ENCODE assay signal across 6 cellular contexts in genomic region chr2:85560403-85560726, GRCh38. TPM values are rescaled to one million over a fixed set of nuclear protein-coding genes. Genes with fewer than 3 reads are reported as not detected.
A peak's percentile ranks its signal among the peaks of the same experiment; 100 is the strongest.
DNase-seq lines count a peak whose midpoint lies in the region; ATAC-seq, FAIRE-seq and TF ChIP-seq lines count a peak whose summit lies in the region.
"Not testable (repeated sequence)": the region's sequence is repeated elsewhere in the genome, so short reads cannot be mapped to it uniquely, and the experiment has no call there.

No MANE protein-coding gene starts in this region.

- peak overlapping the region; percentile 63 for H2AK5ac ChIP-seq in IMR-90 (ENCODE audit: low read depth, low read length)

- POLR2A ChIA-PET in AG04449 (lab: Yijun Ruan, JAX): interaction anchor here (2.8 to 3.0 kb wide), 2 partner anchors 10 to 21 kb away, joined by 17 to 18 read pairs; partner anchors contain the start of gene MAT2A
- POLR2A ChIA-PET in IMR-90 (lab: Charles Lee; ENCODE audit: unreplicated experiment): interaction anchor here (0.6 kb wide), 1 partner anchor 36 kb away, joined by 3 read pairs; no protein-coding TSS in a partner anchor
- POLR2A ChIA-PET in activated CD4-positive, alpha-beta memory T cell treated with anti-CD3 and anti-CD28 coated beads for 36 hours (lab: Charles Lee): interaction anchor here (0.7 to 3.5 kb wide), 6 partner anchors 8 to 53 kb away, joined by 3 to 30 read pairs (median 5); partner anchors contain the start of genes C2orf68 and MAT2A

- H2AK9ac ChIP-seq in IMR-90 (replicated peaks; ENCODE audit: low read depth, low read length, poor library complexity): not testable (repeated sequence)

- not testable (repeated sequence) for FAIRE-seq in keratinocyte (lab: Jason Lieb, UNC)

- not testable (repeated sequence) for H2BK5ac ChIP-seq in IMR-90 (ENCODE audit: low read depth, low read length, poor library complexity, severe bottlenecking)

- not testable (repeated sequence) for TF ChIP-seq POLR2A in IMR-90 (IDR thresholded peaks at IDR 0.05; ENCODE audit: low read depth, low read length); prostate gland (IDR thresholded peaks at IDR 0.05)

- peak overlapping the region; percentile 83 for H3K27ac Mint-ChIP-seq in activated CD4-positive, alpha-beta memory T cell treated with anti-CD3 and anti-CD28 coated beads for 36 hours
- peak overlapping the region; percentile 99 for H3K27ac Mint-ChIP-seq in dendritic cell treated with granulocyte-macrophage colony-stimulating factor and Interleukin-4, amounts not matched to agents 40 ng/mL and 50 ng/mL, for 4 days

- DNase-seq in AG04449 (ENCODE audit: low read depth, low spot score); IMR-90; activated CD4-positive, alpha-beta memory T cell treated with anti-CD3 and anti-CD28 coated beads for 36 hours; keratinocyte (ENCODE audit: low read depth, low spot score); prostate gland (ENCODE audit: low spot score): not testable (repeated sequence)

- peaks cover 38% of the 10 kb centered on the region for H3K4me1 Mint-ChIP-seq in activated CD4-positive, alpha-beta memory T cell treated with anti-CD3 and anti-CD28 coated beads for 36 hours (ENCODE audit: low read depth)
- H3K4me1 Mint-ChIP-seq in dendritic cell treated with granulocyte-macrophage colony-stimulating factor and Interleukin-4, amounts not matched to agents 40 ng/mL and 50 ng/mL, for 4 days (ENCODE audit: low read depth): peaks cover 50% of the 10 kb centered on the region

- H3K36me3 ChIP-seq in IMR-90 (ENCODE audit: control insufficient read depth, insufficient read depth, low read length) (peaks cover 10% of the 10 kb centered on the region), keratinocyte (ENCODE audit: control insufficient read depth in 2 of 2, extremely low read depth in 1 of 2, insufficient read depth in 2 of 2, low read length in 2 of 2) (peaks cover 11 to 13% of the 10 kb centered on the region in 2 experiments)
- H3K36me3 ChIP-seq in prostate gland: not testable (repeated sequence)

- not testable (repeated sequence) for H4K8ac ChIP-seq in IMR-90 (ENCODE audit: low read depth in 2 of 2, low read length in 2 of 2)

- H3K9me1 ChIP-seq in IMR-90 (ENCODE audit: insufficient read depth, low read length); keratinocyte (ENCODE audit: control insufficient read depth, extremely low read depth, insufficient read depth, low read length): not testable (repeated sequence)

- H2BK20ac ChIP-seq in IMR-90 (ENCODE audit: low read depth, low read length): not testable (repeated sequence)

- H3K4ac ChIP-seq in IMR-90 (ENCODE audit: low read depth, low read length): peak overlapping the region; percentile 80; the same call in 1 of the 2 replicates

- H3K4me3 ChIP-seq in AG04449 (ENCODE audit: low read depth, low read length) (peak overlapping the region; percentile 92), IMR-90 (ENCODE audit: insufficient read depth, low read depth, low read length) (peak overlapping the region; percentile 65), keratinocyte (ENCODE audit: control insufficient read depth in 2 of 3, extremely low read depth in 1 of 3, insufficient read depth in 2 of 3, low read depth in 1 of 3, low read length in 3 of 3) (peak overlapping the region; percentile 52 to 97 (median 95)), prostate gland (peak overlapping the region; percentile 69 to 70)

- in situ Hi-C loops in IMR-90 (cut with MboI; ENCODE audit: low sequenced_read_pairs): not testable (repeated sequence)

- peak overlapping the region; percentile 54; the same call in 1 of the 2 replicates for H3K56ac ChIP-seq in IMR-90 (ENCODE audit: extremely low read depth, insufficient read depth, low read length)

- peak overlapping the region; percentile 90; the same call in 1 of the 2 replicates for H3K23ac ChIP-seq in IMR-90 (ENCODE audit: low read depth, low read length)

- intact Hi-C loops in IMR-90 (cut with micrococcal nuclease) (loop anchor here (2.0 to 5.0 kb wide), 2 partner anchors 24 to 42 kb away; partner anchors contain the start of genes TMEM150A and VAMP5), prostate gland (cut with DNase I) (loop anchor here (5.0 kb wide), 1 partner anchor 37 kb away; the partner anchor contains the start of gene RNF181)
- intact Hi-C loops in activated CD4-positive, alpha-beta memory T cell treated with anti-CD3 and anti-CD28 coated beads for 36 hours (cut with micrococcal nuclease): loop anchor here (2.0 kb wide), 1 partner anchor 22 kb away; the partner anchor contains the start of gene MAT2A
- intact Hi-C loops in dendritic cell treated with granulocyte-macrophage colony-stimulating factor and Interleukin-4, amounts not matched to agents 40 ng/mL and 50 ng/mL, for 4 days (cut with micrococcal nuclease): loop anchor here (2.0 kb wide), 1 partner anchor 18 kb away; no protein-coding TSS in a partner anchor

- TF ChIP-seq CTCF in AG04449 (IDR thresholded peaks at IDR 0.05; ENCODE audit: insufficient read depth, low read length, missing control alignments); IMR-90 (conservative IDR thresholded peaks at IDR 0.05; ENCODE audit: low read depth, low read length); keratinocyte (optimal IDR thresholded peaks at IDR 0.05 in 1 of 3, IDR thresholded peaks at IDR 0.05 in 1 of 3, conservative IDR thresholded peaks at IDR 0.05 in 1 of 3; ENCODE audit: extremely low read depth in 1 of 3, insufficient read depth in 2 of 3, low read length in 3 of 3); prostate gland (IDR thresholded peaks at IDR 0.05): not testable (repeated sequence)

- H2BK120ac ChIP-seq in IMR-90 (ENCODE audit: low read depth, low read length): not testable (repeated sequence)

- peaks cover 19 to 48% of the 10 kb centered on the region in 2 experiments for H3K79me1 ChIP-seq in IMR-90 (ENCODE audit: low read depth in 1 of 2, low read length in 2 of 2)

- ATAC-seq in IMR-90 (ENCODE audit: low read depth): not testable (repeated sequence)

- WGBS in IMR-90 (ENCODE audit: extremely low coverage in 2 of 2, insufficient read length in 1 of 2), 2 experiments: no CpG with 5 or more reads among the region's 12 CpGs
- WGBS in prostate gland: 77% methylated on average over 12 of the region's 12 CpGs

- H4K20me1 ChIP-seq in IMR-90 (ENCODE audit: insufficient read depth, low read length); keratinocyte (ENCODE audit: control insufficient read depth, extremely low read depth, insufficient read depth, low read length): not testable (repeated sequence)

- H4K91ac ChIP-seq in IMR-90 (ENCODE audit: insufficient read depth, low read depth, low read length): not testable (repeated sequence)

- not testable (repeated sequence) for H3K4me1 ChIP-seq in IMR-90 (ENCODE audit: control insufficient read depth, insufficient read depth, low read length); keratinocyte (ENCODE audit: control insufficient read depth, extremely low read depth, insufficient read depth, low read length); prostate gland (replicated peaks)

- not testable (repeated sequence) for BruUV-seq in IMR-90 (replicated peaks; lab: Mats Ljungman, UMichigan)

- H3K14ac ChIP-seq in IMR-90 (replicated peaks; ENCODE audit: low read depth, low read length): peak overlapping the region; percentile 52; the same call in 1 of the 2 replicates

- not testable (repeated sequence) for H3K27me3 Mint-ChIP-seq in activated CD4-positive, alpha-beta memory T cell treated with anti-CD3 and anti-CD28 coated beads for 36 hours; dendritic cell treated with granulocyte-macrophage colony-stimulating factor and Interleukin-4, amounts not matched to agents 40 ng/mL and 50 ng/mL, for 4 days

- H3K27ac ChIP-seq in IMR-90 (ENCODE audit: insufficient read depth, low read length): peak overlapping the region; percentile 67; the same call in 1 of the 2 replicates
- H3K27ac ChIP-seq in keratinocyte (ENCODE audit: control insufficient read depth, insufficient read depth, low read length); prostate gland: not testable (repeated sequence)

- not testable (repeated sequence) for H3K18ac ChIP-seq in IMR-90 (ENCODE audit: low read depth, low read length)

- not testable (repeated sequence) for H3K9me3 ChIP-seq in IMR-90 (ENCODE audit: control insufficient read depth, insufficient read depth, low read length); keratinocyte (ENCODE audit: control insufficient read depth, low read depth, low read length); prostate gland

- H3K9me3 Mint-ChIP-seq in activated CD4-positive, alpha-beta memory T cell treated with anti-CD3 and anti-CD28 coated beads for 36 hours; dendritic cell treated with granulocyte-macrophage colony-stimulating factor and Interleukin-4, amounts not matched to agents 40 ng/mL and 50 ng/mL, for 4 days: not testable (repeated sequence)

- CTCF ChIA-PET in AG04449 (lab: Yijun Ruan, JAX): interaction anchor here (1.3 to 30.0 kb wide), 4 partner anchors 10 to 127 kb away, joined by 3 to 922 read pairs (median 25); partner anchors contain the start of gene SH2D6
- CTCF ChIA-PET in IMR-90 (lab: Yijun Ruan, JAX): not testable (repeated sequence)
- CTCF ChIA-PET in activated CD4-positive, alpha-beta memory T cell treated with anti-CD3 and anti-CD28 coated beads for 36 hours (lab: Charles Lee): interaction anchor here (1.4 to 5.6 kb wide), 2 partner anchors 10 to 206 kb away, joined by 3 to 45 read pairs; partner anchors contain the start of gene ELMOD3

- dilution Hi-C loops in IMR-90 (cut with HindIII; ENCODE audit: low sequenced_read_pairs, unreplicated experiment); keratinocyte (cut with MboI; ENCODE audit: extremely low pct_ligation_motif_present, low sequenced_read_pairs): not testable (repeated sequence)

- H2BK15ac ChIP-seq in IMR-90 (ENCODE audit: low read depth, low read length): not testable (repeated sequence)

- H3K27me3 ChIP-seq in IMR-90 (ENCODE audit: control insufficient read depth, insufficient read depth, low read length); keratinocyte (ENCODE audit: control insufficient read depth, extremely low read depth, insufficient read depth, low read length); prostate gland (replicated peaks; ENCODE audit: insufficient read depth): not testable (repeated sequence)

- not testable (repeated sequence) for H2AFZ ChIP-seq in IMR-90 (replicated peaks; ENCODE audit: low read length, poor library complexity); keratinocyte (ENCODE audit: control insufficient read depth, low read length)

- peak overlapping the region; percentile 92 for H3K4me3 Mint-ChIP-seq in activated CD4-positive, alpha-beta memory T cell treated with anti-CD3 and anti-CD28 coated beads for 36 hours
- H3K4me3 Mint-ChIP-seq in dendritic cell treated with granulocyte-macrophage colony-stimulating factor and Interleukin-4, amounts not matched to agents 40 ng/mL and 50 ng/mL, for 4 days: peak overlapping the region; percentile 97

- H3K4me2 ChIP-seq in IMR-90 (ENCODE audit: low read depth, low read length): peak overlapping the region; percentile 95
- peak overlapping the region; percentile 99 for H3K4me2 ChIP-seq in keratinocyte (ENCODE audit: control insufficient read depth, extremely low read depth, insufficient read depth, low read depth, low read length)

- not testable (repeated sequence) for H4K5ac ChIP-seq in IMR-90 (ENCODE audit: low read depth, low read length)

- not testable (repeated sequence) for TF ChIP-seq RAD21 in IMR-90 (IDR thresholded peaks at IDR 0.05; ENCODE audit: low read length)

- H3K9ac ChIP-seq in IMR-90 (ENCODE audit: low read depth, low read length): peak overlapping the region; percentile 82
- peak overlapping the region; percentile 89 for H3K9ac ChIP-seq in keratinocyte (ENCODE audit: control insufficient read depth, extremely low read depth, insufficient read depth, low read length)

- peaks cover 23% of the 10 kb centered on the region for H3K79me2 ChIP-seq in keratinocyte (ENCODE audit: control insufficient read depth, insufficient read depth, low read length)

- not testable (repeated sequence) for H3K36me3 Mint-ChIP-seq in activated CD4-positive, alpha-beta memory T cell treated with anti-CD3 and anti-CD28 coated beads for 36 hours
- peaks cover 45% of the 10 kb centered on the region for H3K36me3 Mint-ChIP-seq in dendritic cell treated with granulocyte-macrophage colony-stimulating factor and Interleukin-4, amounts not matched to agents 40 ng/mL and 50 ng/mL, for 4 days (ENCODE audit: low read depth)

RNA-seq across cellular contexts. Expression of gene GGCX, which starts 0.9 kb away (rescaled TPM):
- total RNA-seq in IMR-90 (2012; rRNA removed): 31.9 and 35.0 TPM in 2 replicates
- polyA plus RNA-seq in IMR-90 (2012; rRNA removed): 37.0 and 39.4 TPM in 2 replicates
- 57.1 and 81.4 TPM in 2 replicates for polyA plus RNA-seq in IMR-90 (2012; cell fraction: cytosol; rRNA removed)
- polyA plus RNA-seq in IMR-90 (2012; cell fraction: nucleus; rRNA removed; ENCODE audit: low replicate concordance): 60.6 and 63.6 TPM in 2 replicates
- 10 to 100 TPM; 24.2 to 25.2 TPM for total RNA-seq in activated CD4-positive, alpha-beta memory T cell treated with anti-CD3 and anti-CD28 coated beads for 36 hours
- 34.3 to 39.1 TPM (median 35.6 TPM) in 3 replicates for polyA plus RNA-seq in keratinocyte
- 4.1 TPM for polyA plus RNA-seq in keratinocyte (2011; ENCODE audit: low read depth)
- 19.5 and 21.6 TPM in 2 replicates for polyA plus RNA-seq in keratinocyte (2011; cell fraction: cytosol; rRNA removed)
- polyA plus RNA-seq in keratinocyte (2011; cell fraction: nucleus; rRNA removed): 58.3 and 60.4 TPM in 2 replicates
- polyA plus RNA-seq in keratinocyte (2012; ENCODE audit: low replicate concordance): 15.0 and 31.9 TPM in 2 replicates
- polyA minus RNA-seq in keratinocyte: 63.9 to 70.2 TPM (median 64.7 TPM) in 3 replicates
- polyA minus RNA-seq in keratinocyte (2011; cell fraction: cytosol; rRNA and poly(A)+ RNA removed): 19.8 TPM
- 54.3 and 79.6 TPM in 2 replicates for polyA minus RNA-seq in keratinocyte (2011; cell fraction: nucleus; rRNA and poly(A)+ RNA removed)
- 10 to 100 TPM; 17.8 to 52.7 TPM for total RNA-seq in prostate gland

RNA-seq across cellular contexts. Expression of gene VAMP8, which starts 17.0 kb away (rescaled TPM):
- total RNA-seq in IMR-90 (2012; rRNA removed) (0.83 and 0.90 TPM in 2 replicates), prostate gland (100 to 1,000 TPM in 1 of 2 donors, 10 to 100 TPM in 1; 44.4 to 108 TPM)
- polyA plus RNA-seq in IMR-90 (2012; rRNA removed) (1.7 and 1.9 TPM in 2 replicates), keratinocyte (291 to 385 TPM (median 323 TPM) in 3 replicates)
- polyA plus RNA-seq in IMR-90 (2012; cell fraction: cytosol; rRNA removed): 0.82 and 2.4 TPM in 2 replicates
- polyA plus RNA-seq in IMR-90 (2012; cell fraction: nucleus; rRNA removed; ENCODE audit: low replicate concordance): 0.13 and 2.1 TPM in 2 replicates
- total RNA-seq in activated CD4-positive, alpha-beta memory T cell treated with anti-CD3 and anti-CD28 coated beads for 36 hours: 100 to 1,000 TPM; 112 to 114 TPM
- 115 TPM for polyA plus RNA-seq in keratinocyte (2011; ENCODE audit: low read depth)
- 423 and 525 TPM in 2 replicates for polyA plus RNA-seq in keratinocyte (2011; cell fraction: cytosol; rRNA removed)
- polyA plus RNA-seq in keratinocyte (2011; cell fraction: nucleus; rRNA removed): 184 and 200 TPM in 2 replicates
- polyA plus RNA-seq in keratinocyte (2012; ENCODE audit: low replicate concordance): 220 and 230 TPM in 2 replicates
- polyA minus RNA-seq in keratinocyte: 45.8 to 108 TPM (median 86.7 TPM) in 3 replicates
- 50.3 TPM for polyA minus RNA-seq in keratinocyte (2011; cell fraction: cytosol; rRNA and poly(A)+ RNA removed)
- 17.8 and 33.5 TPM in 2 replicates for polyA minus RNA-seq in keratinocyte (2011; cell fraction: nucleus; rRNA and poly(A)+ RNA removed)

RNA-seq across cellular contexts. Expression of gene MAT2A, which starts 21.4 kb away (rescaled TPM):
- total RNA-seq in IMR-90 (2012; rRNA removed) (94.1 and 98.9 TPM in 2 replicates), prostate gland (100 to 1,000 TPM; 103 to 134 TPM)
- polyA plus RNA-seq in IMR-90 (2012; rRNA removed) (158 and 223 TPM in 2 replicates), keratinocyte (304 to 353 TPM (median 304 TPM) in 3 replicates)
- 40.6 and 65.5 TPM in 2 replicates for polyA plus RNA-seq in IMR-90 (2012; cell fraction: cytosol; rRNA removed)
- 581 and 1,265 TPM in 2 replicates for polyA plus RNA-seq in IMR-90 (2012; cell fraction: nucleus; rRNA removed; ENCODE audit: low replicate concordance)
- total RNA-seq in activated CD4-positive, alpha-beta memory T cell treated with anti-CD3 and anti-CD28 coated beads for 36 hours: 100 to 1,000 TPM; 196 to 208 TPM
- 57.4 TPM for polyA plus RNA-seq in keratinocyte (2011; ENCODE audit: low read depth)
- 94.8 and 181 TPM in 2 replicates for polyA plus RNA-seq in keratinocyte (2011; cell fraction: cytosol; rRNA removed)
- polyA plus RNA-seq in keratinocyte (2011; cell fraction: nucleus; rRNA removed): 658 and 880 TPM in 2 replicates
- 173 and 177 TPM in 2 replicates for polyA plus RNA-seq in keratinocyte (2012; ENCODE audit: low replicate concordance)
- polyA minus RNA-seq in keratinocyte: 103 to 407 TPM (median 336 TPM) in 3 replicates
- polyA minus RNA-seq in keratinocyte (2011; cell fraction: cytosol; rRNA and poly(A)+ RNA removed): 279 TPM
- 276 and 293 TPM in 2 replicates for polyA minus RNA-seq in keratinocyte (2011; cell fraction: nucleus; rRNA and poly(A)+ RNA removed)

RNA-seq across cellular contexts. Expression of gene VAMP5, which starts 23.9 kb away (rescaled TPM):
- 13.8 and 27.8 TPM in 2 replicates for total RNA-seq in IMR-90 (2012; rRNA removed)
- 103 and 121 TPM in 2 replicates for polyA plus RNA-seq in IMR-90 (2012; rRNA removed)
- 209 and 319 TPM in 2 replicates for polyA plus RNA-seq in IMR-90 (2012; cell fraction: cytosol; rRNA removed)
- 51.1 and 83.2 TPM in 2 replicates for polyA plus RNA-seq in IMR-90 (2012; cell fraction: nucleus; rRNA removed; ENCODE audit: low replicate concordance)
- total RNA-seq in activated CD4-positive, alpha-beta memory T cell treated with anti-CD3 and anti-CD28 coated beads for 36 hours: 10 to 100 TPM; 49.7 to 51.9 TPM
- polyA plus RNA-seq in keratinocyte: 9.3 to 24.1 TPM (median 11.0 TPM) in 3 replicates
- polyA plus RNA-seq in keratinocyte (2011; ENCODE audit: low read depth): 4.6 TPM
- polyA plus RNA-seq in keratinocyte (2011; cell fraction: cytosol; rRNA removed): 14.2 and 17.5 TPM in 2 replicates
- 18.0 and 24.5 TPM in 2 replicates for polyA plus RNA-seq in keratinocyte (2011; cell fraction: nucleus; rRNA removed)
- 9.8 and 27.8 TPM in 2 replicates for polyA plus RNA-seq in keratinocyte (2012; ENCODE audit: low replicate concordance)
- 4.3 to 18.1 TPM (median 5.4 TPM) in 3 replicates for polyA minus RNA-seq in keratinocyte
- 7.5 TPM for polyA minus RNA-seq in keratinocyte (2011; cell fraction: cytosol; rRNA and poly(A)+ RNA removed)
- polyA minus RNA-seq in keratinocyte (2011; cell fraction: nucleus; rRNA and poly(A)+ RNA removed): 2.3 TPM in 1 of 2 replicates, not detected in the other
- 10 to 100 TPM in 1 of 2 donors, 1 to 10 TPM in 1; 8.4 to 27.0 TPM for total RNA-seq in prostate gland

RNA-seq across cellular contexts. Expression of gene RNF181, which starts 35.2 kb away (rescaled TPM):
- total RNA-seq in IMR-90 (2012; rRNA removed) (326 and 498 TPM in 2 replicates), prostate gland (100 to 1,000 TPM; 161 to 201 TPM)
- polyA plus RNA-seq in IMR-90 (2012; rRNA removed) (438 and 481 TPM in 2 replicates), keratinocyte (174 to 336 TPM (median 264 TPM) in 3 replicates)
- polyA plus RNA-seq in IMR-90 (2012; cell fraction: cytosol; rRNA removed): 538 and 709 TPM in 2 replicates
- 203 and 232 TPM in 2 replicates for polyA plus RNA-seq in IMR-90 (2012; cell fraction: nucleus; rRNA removed; ENCODE audit: low replicate concordance)
- 100 to 1,000 TPM; 120 to 124 TPM for total RNA-seq in activated CD4-positive, alpha-beta memory T cell treated with anti-CD3 and anti-CD28 coated beads for 36 hours
- polyA plus RNA-seq in keratinocyte (2011; ENCODE audit: low read depth): 142 TPM
- polyA plus RNA-seq in keratinocyte (2011; cell fraction: cytosol; rRNA removed): 254 and 258 TPM in 2 replicates
- polyA plus RNA-seq in keratinocyte (2011; cell fraction: nucleus; rRNA removed): 174 and 184 TPM in 2 replicates
- 183 and 184 TPM in 2 replicates for polyA plus RNA-seq in keratinocyte (2012; ENCODE audit: low replicate concordance)
- polyA minus RNA-seq in keratinocyte: 91.5 to 161 TPM (median 143 TPM) in 3 replicates
- 59.3 TPM for polyA minus RNA-seq in keratinocyte (2011; cell fraction: cytosol; rRNA and poly(A)+ RNA removed)
- 36.0 and 45.8 TPM in 2 replicates for polyA minus RNA-seq in keratinocyte (2011; cell fraction: nucleus; rRNA and poly(A)+ RNA removed)

Comparison
In these comparisons a context has a peak if more than half of its experiments do, and no peak if none do; other contexts are left out.
1. RNA of gene VAMP8, which starts 17.0 kb away (total RNA-seq): 112 to 114 TPM in activated CD4-positive, alpha-beta memory T cell treated with anti-CD3 and anti-CD28 coated beads for 36 hours and 44.4 to 108 TPM in prostate gland; 0.83 to 0.90 TPM in IMR-90; every median in the first group is over 10 times any median in the second.
2. Peak in every context shown above with its lines, with median percentiles within 50 percentile points of each other: H3K4me3 ChIP-seq.